ENCODE assay signal across 16 cellular contexts in genomic region chr10:67664936-67665335, GRCh38. TPM values are rescaled to one million over a fixed set of nuclear protein-coding genes. Genes with fewer than 3 reads are reported as not detected.
DNase-seq lines count a peak whose midpoint lies in the region; TF ChIP-seq lines count a peak whose summit lies in the region.
"Had no signal": no experiment of that assay in that cellular context is flagged by ENCODE, and none has a peak within 500 bp of the region (broad histone marks: within the 10 kb centered on the region; RNA-seq: fewer than 3 reads in every experiment).

No MANE protein-coding gene starts in this region.

- no peaks in the 10 kb centered on the region for H3K9me3 ChIP-seq in endodermal cell (ENCODE audit: control insufficient read depth, low read length)
- H3K9me3 ChIP-seq: esophagus squamous epithelium had no signal

- no peak overlapping the region for H3K27ac Mint-ChIP-seq in endodermal cell
- H3K27ac Mint-ChIP-seq: activated CD4-positive, alpha-beta T cell treated with anti-CD3 and anti-CD28 coated beads for 36 hours had no signal

- peak; percentile 46 for DNase-seq in NOMO-1 treated with DMSO at 0.1 percent for 48 hours (lab: John Stamatoyannopoulos, UW; ENCODE audit: unreplicated experiment)
- DNase-seq in NOMO-1 treated with dmso at 0.1 percent for 144 hours (lab: John Stamatoyannopoulos, UW; ENCODE audit: unreplicated experiment), result no peak
- DNase-seq in fibroblast of pulmonary artery (ENCODE audit: low read depth), result peak; percentile 1
- DNase-seq in myocyte (ENCODE audit: low read depth), result peak; percentile 10
- DNase-seq in nucleus accumbens (lab: John Stamatoyannopoulos, UW), result no peak
- DNase-seq in NCI-H1105 treated with DMSO at 0.1 percent for 48 hours (lab: John Stamatoyannopoulos, UW), result no peak
- DNase-seq in endodermal cell, result no peak
- DNase-seq in activated gamma-delta T cell treated with Interleukin-2 at 50 U/mL for 16 hours, result no peak
- DNase-seq: activated CD4-positive, alpha-beta T cell treated with anti-CD3 and anti-CD28 coated beads for 36 hours; activated gamma-delta T cell; esophagus squamous epithelium; NCI-H2029 treated with DMSO at 0.1 percent for 48 hours; NCI-H524 treated with DMSO at 0.1 percent for 48 hours; PC-9 had no signal

- H3K4me1 ChIP-seq in endodermal cell (ENCODE audit: control insufficient read depth, insufficient read depth, low read length), result peaks cover 6% of the 10 kb centered on the region
- H3K4me1 ChIP-seq: esophagus squamous epithelium had no signal

- no peaks in the 10 kb centered on the region for H3K9me3 Mint-ChIP-seq in endodermal cell

- peaks cover 4% of the 10 kb centered on the region for H3K27me3 ChIP-seq in endodermal cell (ENCODE audit: control insufficient read depth, insufficient read depth, low read length, poor library complexity, severe bottlenecking)
- H3K27me3 ChIP-seq: esophagus squamous epithelium had no signal

- 92% methylated on average over 3 of the region's 3 CpGs; no CpG with 5 or more reads in 1 of the 2 experiments for WGBS in endodermal cell (ENCODE audit: insufficient coverage in 1 of 2, insufficient read length in 1 of 2), 2 experiments

- no peak overlapping the region for H3K4me3 ChIP-seq in fibroblast of pulmonary artery (replicated peaks; ENCODE audit: low read depth, low read length)
- no peak overlapping the region for H3K4me3 ChIP-seq in endodermal cell (ENCODE audit: low read length)
- H3K4me3 ChIP-seq: esophagus squamous epithelium, PC-9 had no signal

- TF ChIP-seq CTCF in fibroblast of pulmonary artery (IDR thresholded peaks at IDR 0.05; ENCODE audit: low read length, missing control alignments) (no peak), endodermal cell (conservative IDR thresholded peaks at IDR 0.05) (no peak)

- H3K27ac ChIP-seq in endodermal cell (ENCODE audit: low read depth, low read length), result no peak overlapping the region
- H3K27ac ChIP-seq: 22Rv1, esophagus squamous epithelium, PC-9 had no signal

- no peak overlapping the region for H3K4me3 Mint-ChIP-seq in endodermal cell
- H3K4me3 Mint-ChIP-seq: activated CD4-positive, alpha-beta T cell treated with anti-CD3 and anti-CD28 coated beads for 36 hours had no signal

- H3K4me1 Mint-ChIP-seq in endodermal cell, result peaks cover 4% of the 10 kb centered on the region
- H3K4me1 Mint-ChIP-seq: activated CD4-positive, alpha-beta T cell treated with anti-CD3 and anti-CD28 coated beads for 36 hours had no signal

- no peak overlapping the region for H3K9ac ChIP-seq in endodermal cell (ENCODE audit: extremely low read depth, low read length, poor library complexity, severe bottlenecking)

- peaks cover 4% of the 10 kb centered on the region for H3K27me3 Mint-ChIP-seq in endodermal cell (ENCODE audit: insufficient read depth)
- H3K27me3 Mint-ChIP-seq: activated CD4-positive, alpha-beta T cell treated with anti-CD3 and anti-CD28 coated beads for 36 hours had no signal

- H3K36me3 ChIP-seq in endodermal cell (ENCODE audit: control insufficient read depth, insufficient read depth, low read length), result no peaks in the 10 kb centered on the region
- H3K36me3 ChIP-seq: esophagus squamous epithelium had no signal

- H3K36me3 Mint-ChIP-seq in endodermal cell (ENCODE audit: low read depth), result no peaks in the 10 kb centered on the region

RNA-seq across cellular contexts. Expression of gene CTNNA3, which starts 31.1 kb away (rescaled TPM):
- total RNA-seq in myocyte (3.1 and 6.9 TPM in 2 replicates), endodermal cell (1 to 10 TPM; 3.2 to 7.2 TPM)
- 0.73 TPM for polyA plus RNA-seq in myocyte (2012)
- polyA plus RNA-seq in endodermal cell (2013, experiment 1 of 2), result 1.7 TPM
- polyA plus RNA-seq in endodermal cell (2013, experiment 2 of 2), result 1.0 TPM
- total RNA-seq: osteoblast, PC-9 had no signal

Comparison
In these comparisons a context has a peak if more than half of its experiments do, and no peak if none do; other contexts are left out.
1. DNase-seq: peak in NOMO-1 treated with DMSO at 0.1 percent for 48 hours (single experiment), fibroblast of pulmonary artery (single experiment) and myocyte (single experiment); none in NOMO-1 treated with dmso at 0.1 percent for 144 hours (single experiment), nucleus accumbens (0 of 56), NCI-H1105 treated with DMSO at 0.1 percent for 48 hours (single experiment), endodermal cell (single experiment) and activated gamma-delta T cell treated with Interleukin-2 at 50 U/mL for 16 hours (single experiment).